ENCODE assay signal across 8 cellular contexts in the genomic region with DNA sequence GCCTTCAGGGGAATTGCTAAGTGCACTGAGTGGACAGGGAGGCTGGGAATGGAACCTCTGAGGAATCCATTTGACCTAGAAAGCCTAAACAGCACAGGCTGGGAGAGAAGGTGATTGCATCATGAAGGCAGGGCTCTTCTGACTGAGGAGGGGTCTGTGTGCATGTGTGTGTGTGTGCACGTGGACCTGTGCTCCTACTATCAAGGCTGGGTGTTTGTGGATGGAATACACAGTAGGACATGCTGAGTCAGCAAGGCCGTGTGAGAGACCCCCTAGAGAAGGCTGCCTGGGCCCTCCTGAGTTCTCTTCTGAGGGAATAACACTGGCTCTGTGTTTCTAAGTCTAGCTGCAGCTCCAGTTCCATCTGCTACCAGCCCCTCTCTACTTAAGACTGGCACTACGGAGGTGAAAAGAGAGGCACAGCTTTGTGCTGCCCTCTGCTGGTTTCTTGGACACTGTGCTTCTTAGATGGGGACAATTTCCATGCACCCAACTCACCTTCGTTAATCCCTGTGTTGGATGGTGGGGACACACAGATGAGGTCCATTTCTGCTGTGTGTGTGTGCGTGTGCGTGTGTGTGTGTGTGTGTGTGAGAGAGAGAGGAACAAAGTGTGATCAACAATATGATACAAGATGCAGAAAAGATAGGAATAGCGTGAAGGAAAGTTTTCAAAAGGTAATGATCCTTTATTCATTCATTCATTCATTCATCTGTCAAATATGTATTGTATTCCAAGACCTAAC. TPM values are rescaled to one million over a fixed set of nuclear protein-coding genes. Genes with fewer than 3 reads are reported as not detected.
DNase-seq lines count a peak whose midpoint lies in the region; ATAC-seq and TF ChIP-seq lines count a peak whose summit lies in the region.

No MANE protein-coding gene starts in this region.

- no peaks in the 10 kb centered on the region for H3K36me3 Mint-ChIP-seq in natural killer cell treated with Interleukin-12 subunit alpha and Interleukin-12 subunit beta and Interleukin-15 and Interleukin-18, amount 100 ng/mL, for 72 hours

- peak; percentile 70 for DNase-seq in CMK (ENCODE audit: low read depth)
- DNase-seq in Jurkat, Clone E6-1 (ENCODE audit: low read depth, low spot score) = peak; percentile 93
- DNase-seq in activated CD8-positive, alpha-beta memory T cell treated with anti-CD3 and anti-CD28 coated beads, Interleukin-2, amount 50 U/mL, for 1 hour (ENCODE audit: extremely low read depth) = peak; percentile 37
- peak; percentile 74 for DNase-seq in natural killer cell treated with Interleukin-12 subunit alpha and Interleukin-12 subunit beta and Interleukin-15 and Interleukin-18, amount 100 ng/mL, for 72 hours (ENCODE audit: low spot score)
- DNase-seq in stimulated activated naive CD4-positive, alpha-beta T cell treated with Interleukin-2 at 50 U/mL for 16 hours (lab: John Stamatoyannopoulos, UW) = peak; percentile 61

- no peaks in the 10 kb centered on the region for H3K4me1 ChIP-seq in OCI-LY1 (ENCODE audit: insufficient read depth, low read length, severe bottlenecking)

- H3K4me2 ChIP-seq in OCI-LY1 (ENCODE audit: low read length) = no peak overlapping the region

- no peaks in the 10 kb centered on the region for H3K27me3 ChIP-seq in OCI-LY1 (ENCODE audit: insufficient read depth, low read length)

- H3K4me3 Mint-ChIP-seq in natural killer cell treated with Interleukin-12 subunit alpha and Interleukin-12 subunit beta and Interleukin-15 and Interleukin-18, amount 100 ng/mL, for 72 hours = no peak overlapping the region

- no peak overlapping the region for H3K27ac ChIP-seq in OCI-LY1 (ENCODE audit: low read depth, low read length, poor library complexity, severe bottlenecking)

- TF ChIP-seq CTCF in OCI-LY1 (IDR thresholded peaks at IDR 0.05; ENCODE audit: low read length) = peak; percentile 82

- no peak overlapping the region for H3K9ac ChIP-seq in OCI-LY1 (ENCODE audit: low read length)

- no peak overlapping the region for H3K27ac Mint-ChIP-seq in natural killer cell treated with Interleukin-12 subunit alpha and Interleukin-12 subunit beta and Interleukin-15 and Interleukin-18, amount 100 ng/mL, for 72 hours

- H3K9me2 ChIP-seq in OCI-LY1 (ENCODE audit: low read depth, low read length) = no peaks in the 10 kb centered on the region

- no peaks in the 10 kb centered on the region for H3K9me3 ChIP-seq in OCI-LY1 (ENCODE audit: low read length)

- no peak overlapping the region for H3K4me3 ChIP-seq in Jurkat, Clone E6-1 (ENCODE audit: low read length)
- H3K4me3 ChIP-seq in OCI-LY1 (ENCODE audit: low read depth, low read length, poor library complexity, severe bottlenecking) = no peak overlapping the region

- no peaks in the 10 kb centered on the region for H4K20me1 ChIP-seq in OCI-LY1 (ENCODE audit: insufficient read depth, low read length)

- H3F3A ChIP-seq in OCI-LY1 (ENCODE audit: insufficient read depth, low read length) = no peaks in the 10 kb centered on the region

- ATAC-seq in GM21360 (IDR thresholded peaks at IDR 0.05; ENCODE audit: unreplicated experiment) (peak; percentile 92), esophagus mucosa (peak; percentile 88)
- peak; percentile 83 to 90 for ATAC-seq in natural killer cell treated with Interleukin-12 subunit alpha and Interleukin-12 subunit beta and Interleukin-15 and Interleukin-18, amount 100 ng/mL, for 72 hours

- H3K4me1 Mint-ChIP-seq in natural killer cell treated with Interleukin-12 subunit alpha and Interleukin-12 subunit beta and Interleukin-15 and Interleukin-18, amount 100 ng/mL, for 72 hours (ENCODE audit: low read depth in 2 of 2) = peaks cover 4 to 7% of the 10 kb centered on the region in 2 donors

- no peaks in the 10 kb centered on the region for H3K79me2 ChIP-seq in OCI-LY1 (ENCODE audit: insufficient read depth, low read length)

- H2AFZ ChIP-seq in OCI-LY1 (ENCODE audit: low read length) = no peak overlapping the region

- H3K36me3 ChIP-seq in OCI-LY1 (ENCODE audit: insufficient read depth, low read length) = no peaks in the 10 kb centered on the region

- H3K9me3 Mint-ChIP-seq in natural killer cell treated with Interleukin-12 subunit alpha and Interleukin-12 subunit beta and Interleukin-15 and Interleukin-18, amount 100 ng/mL, for 72 hours = no peaks in the 10 kb centered on the region

- H3K27me3 Mint-ChIP-seq in natural killer cell treated with Interleukin-12 subunit alpha and Interleukin-12 subunit beta and Interleukin-15 and Interleukin-18, amount 100 ng/mL, for 72 hours = peaks cover 27 to 41% of the 10 kb centered on the region in 2 donors

RNA-seq across cellular contexts. Expression of gene EFCAB14, which starts 6.2 kb away (rescaled TPM):
- polyA plus RNA-seq in Jurkat, Clone E6-1 (2012; ENCODE audit: insufficient read depth, insufficient read length) = 36.3 TPM
- 63.6 TPM for total RNA-seq in esophagus mucosa
- 10 to 100 TPM; 64.2 to 78.4 TPM for total RNA-seq in natural killer cell treated with Interleukin-12 subunit alpha and Interleukin-12 subunit beta and Interleukin-15 and Interleukin-18, amount 100 ng/mL, for 72 hours

RNA-seq across cellular contexts. Expression of gene TEX38, which starts 53.5 kb away (rescaled TPM):
- polyA plus RNA-seq in Jurkat, Clone E6-1 (2012; ENCODE audit: insufficient read depth, insufficient read length) = not detected
- total RNA-seq in esophagus mucosa = not detected
- under 1 TPM in 1 of 2 donors, not detected in 1; 0.59 TPM for total RNA-seq in natural killer cell treated with Interleukin-12 subunit alpha and Interleukin-12 subunit beta and Interleukin-15 and Interleukin-18, amount 100 ng/mL, for 72 hours

RNA-seq across cellular contexts. Expression of gene ATPAF1, which starts 57.0 kb away (rescaled TPM):
- polyA plus RNA-seq in Jurkat, Clone E6-1 (2012; ENCODE audit: insufficient read depth, insufficient read length) = 65.4 TPM
- total RNA-seq in esophagus mucosa = 24.2 TPM
- 10 to 100 TPM; 34.1 to 40.9 TPM for total RNA-seq in natural killer cell treated with Interleukin-12 subunit alpha and Interleukin-12 subunit beta and Interleukin-15 and Interleukin-18, amount 100 ng/mL, for 72 hours

Comparison
In these comparisons a context has a peak if more than half of its experiments do, and no peak if none do; other contexts are left out.
1. DNase-seq: peak in every context shown above with its lines; median percentile 93 in Jurkat, Clone E6-1; 74 in natural killer cell treated with Interleukin-12 subunit alpha and Interleukin-12 subunit beta and Interleukin-15 and Interleukin-18, amount 100 ng/mL, for 72 hours; 70 in CMK; 61 in stimulated activated naive CD4-positive, alpha-beta T cell treated with Interleukin-2 at 50 U/mL for 16 hours; 37 in activated CD8-positive, alpha-beta memory T cell treated with anti-CD3 and anti-CD28 coated beads, Interleukin-2, amount 50 U/mL, for 1 hour.